ENCODE assay signal across 1 cellular context in the genomic region with DNA sequence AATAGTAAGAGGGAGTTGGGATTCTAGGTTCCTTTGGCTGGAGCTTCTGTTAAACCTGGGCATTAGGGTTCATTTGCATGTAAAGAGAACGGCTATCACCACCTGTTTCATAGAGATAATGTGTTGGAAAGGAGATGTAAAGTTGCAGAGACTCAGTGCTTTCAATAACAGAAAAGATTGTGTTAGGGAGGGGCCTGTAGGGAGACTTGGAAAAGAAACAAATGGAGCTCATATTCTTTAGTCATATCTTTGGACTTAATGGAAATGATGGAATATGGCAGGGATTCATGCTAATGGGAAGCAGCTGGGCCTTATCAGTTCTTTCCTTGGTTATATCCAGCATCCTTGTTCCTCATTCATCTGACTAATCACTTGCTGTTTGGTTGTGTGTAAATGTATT.
TF ChIP-seq lines count a peak whose summit lies in the region.

No MANE protein-coding gene starts in this region.

TF ChIP-seq in A549, 52 proteins besides CTCF, POLR2A, EP300 and RAD21 (continued from another document):
- TF ChIP-seq NFE2L2 (conservative IDR thresholded peaks at IDR 0.05; ENCODE audit: low read length) (no peak), JUNB (IDR thresholded peaks at IDR 0.05) (no peak), SREBF2 (IDR thresholded peaks at IDR 0.05) (no peak), MYC (IDR thresholded peaks at IDR 0.05; ENCODE audit: borderline replicate concordance, low read length) (no peak), FOXS1 (CRISPR knock-in tag; IDR thresholded peaks at IDR 0.05) (no peak), CBX8 (IDR thresholded peaks at IDR 0.05) (no peak), CBX2 (IDR thresholded peaks at IDR 0.05; ENCODE audit: borderline replicate concordance, low read depth) (no peak)
- TF ChIP-seq, protein P1, sequence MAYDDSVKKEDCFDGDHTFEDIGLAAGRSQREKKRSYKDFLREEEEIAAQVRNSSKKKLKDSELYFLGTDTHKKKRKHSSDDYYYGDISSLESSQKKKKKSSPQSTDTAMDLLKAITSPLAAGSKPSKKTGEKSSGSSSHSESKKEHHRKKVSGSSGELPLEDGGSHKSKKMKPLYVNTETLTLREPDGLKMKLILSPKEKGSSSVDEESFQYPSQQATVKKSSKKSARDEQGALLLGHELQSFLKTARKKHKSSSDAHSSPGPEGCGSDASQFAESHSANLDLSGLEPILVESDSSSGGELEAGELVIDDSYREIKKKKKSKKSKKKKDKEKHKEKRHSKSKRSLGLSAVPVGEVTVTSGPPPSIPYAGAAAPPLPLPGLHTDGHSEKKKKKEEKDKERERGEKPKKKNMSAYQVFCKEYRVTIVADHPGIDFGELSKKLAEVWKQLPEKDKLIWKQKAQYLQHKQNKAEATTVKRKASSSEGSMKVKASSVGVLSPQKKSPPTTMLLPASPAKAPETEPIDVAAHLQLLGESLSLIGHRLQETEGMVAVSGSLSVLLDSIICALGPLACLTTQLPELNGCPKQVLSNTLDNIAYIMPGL (CRISPR knock-in tag; IDR thresholded peaks at IDR 0.05; ENCODE audit: borderline replicate concordance) = no peak
